Comparison of ENCODE assay signal across 22 cellular contexts in the genomic region with DNA sequence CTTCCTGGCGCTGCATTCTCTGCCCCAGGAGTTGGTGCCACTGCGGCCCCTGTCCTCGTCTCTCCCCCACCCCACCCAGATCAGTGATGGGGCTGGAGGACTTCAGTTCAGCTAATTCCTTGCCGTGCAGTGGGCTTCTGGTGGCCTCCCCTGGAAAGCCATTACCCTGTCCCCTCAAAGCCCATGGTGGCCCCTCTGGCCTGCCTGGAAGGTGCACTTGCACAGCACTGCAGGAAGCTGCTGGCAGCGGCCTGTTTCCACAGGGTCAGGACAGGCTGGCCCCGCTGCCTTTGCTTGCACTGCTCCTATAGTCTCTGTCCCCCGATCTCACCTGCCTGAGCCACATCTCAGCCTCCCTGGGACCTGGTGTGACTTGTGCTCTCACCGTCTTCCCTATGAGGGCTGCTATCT.
DNase-seq lines count a peak whose midpoint lies in the region; ATAC-seq and TF ChIP-seq lines count a peak whose summit lies in the region.
"Had no signal": no experiment of that assay in that cellular context is flagged by ENCODE, and none has a peak within 500 bp of the region (broad histone marks: within the 10 kb centered on the region; RNA-seq: fewer than 3 reads in every experiment).

No MANE protein-coding gene starts in this region.

- in situ Hi-C loops in G401 (cut with HindIII; ENCODE audit: low sequenced_read_pairs): no loop called here

- peak overlapping the region; percentile 52 for H3K27ac Mint-ChIP-seq in activated T-cell treated with anti-CD3 and anti-CD28 coated beads, Interleukin-2, amount 50 U/mL, for 24 hours
- peak overlapping the region; percentile 65 for H3K27ac Mint-ChIP-seq in progenitor cell of endocrine pancreas
- H3K27ac Mint-ChIP-seq: activated T-helper 17 cell treated with anti-CD3 and anti-CD28 coated beads, Interleukin-2, amount 50 U/mL, for 72 hours; WTC11 had no signal

- no peak overlapping the region for H3K4me3 Mint-ChIP-seq in activated T-cell treated with anti-CD3 and anti-CD28 coated beads, Interleukin-2, amount 50 U/mL, for 24 hours
- H3K4me3 Mint-ChIP-seq in progenitor cell of endocrine pancreas (ENCODE audit: low read depth): no peak overlapping the region
- H3K4me3 Mint-ChIP-seq: activated T-helper 17 cell treated with anti-CD3 and anti-CD28 coated beads, Interleukin-2, amount 50 U/mL, for 72 hours; H9; WTC11 had no signal

- no peaks in the 10 kb centered on the region for H3K4me1 Mint-ChIP-seq in activated T-cell treated with anti-CD3 and anti-CD28 coated beads, Interleukin-2, amount 50 U/mL, for 24 hours (ENCODE audit: low read depth)
- no peaks in the 10 kb centered on the region for H3K4me1 Mint-ChIP-seq in progenitor cell of endocrine pancreas (ENCODE audit: low read depth)
- H3K4me1 Mint-ChIP-seq: activated T-helper 17 cell treated with anti-CD3 and anti-CD28 coated beads, Interleukin-2, amount 50 U/mL, for 72 hours; WTC11 had no signal

- no peak for TF ChIP-seq CTCF in progenitor cell of endocrine pancreas (IDR thresholded peaks at IDR 0.05; ENCODE audit: unreplicated experiment)

- no peak for DNase-seq in activated T-cell treated with anti-CD3 and anti-CD28 coated beads, Interleukin-2, amount 50 U/mL, for 24 hours
- no peak for DNase-seq in activated T-cell treated with anti-CD3 and anti-CD28 coated beads, Interleukin-2, amount 50 U/mL, for 48 hours
- DNase-seq in G401 (ENCODE audit: low spot score) (peak; percentile 35), progenitor cell of endocrine pancreas (ENCODE audit: low spot score, unreplicated experiment) (no peak), COR-L47 (lab: John Stamatoyannopoulos, UW) (no peak)
- DNase-seq: activated CD4-positive, alpha-beta T cell treated with anti-CD3 and anti-CD28 coated beads, Interleukin-2, amount 50 U/mL, for 4 hours; brain microvascular endothelial cell; H9; Kasumi-1; mesenchymal stem cell; NCI-H1930; PC-3; SHP77; stimulated activated CD4-positive, alpha-beta T cell treated with anti-CD3 and anti-CD28 coated beads, Interleukin-2, amount 100 ng/mL, for 24 hours; T1000; uterus had no signal

- H3K27me3 Mint-ChIP-seq in activated T-cell treated with anti-CD3 and anti-CD28 coated beads, Interleukin-2, amount 50 U/mL, for 24 hours: no peaks in the 10 kb centered on the region
- H3K27me3 Mint-ChIP-seq in progenitor cell of endocrine pancreas: no peaks in the 10 kb centered on the region
- H3K27me3 Mint-ChIP-seq: activated T-helper 17 cell treated with anti-CD3 and anti-CD28 coated beads, Interleukin-2, amount 50 U/mL, for 72 hours had no signal

- H3K9me3 Mint-ChIP-seq in activated T-cell treated with anti-CD3 and anti-CD28 coated beads, Interleukin-2, amount 50 U/mL, for 24 hours: no peaks in the 10 kb centered on the region
- H3K9me3 Mint-ChIP-seq in progenitor cell of endocrine pancreas (ENCODE audit: low read depth): no peaks in the 10 kb centered on the region
- H3K9me3 Mint-ChIP-seq: activated T-helper 17 cell treated with anti-CD3 and anti-CD28 coated beads, Interleukin-2, amount 50 U/mL, for 72 hours; H9; WTC11 had no signal

- ATAC-seq in GM19035 (IDR thresholded peaks at IDR 0.05; ENCODE audit: unreplicated experiment): no peak
- no peak for ATAC-seq in HG02678 (IDR thresholded peaks at IDR 0.05; ENCODE audit: unreplicated experiment)
- ATAC-seq: activated T-helper 17 cell treated with anti-CD3 and anti-CD28 coated beads, Interleukin-2, amount 50 U/mL, for 72 hours; WTC11 had no signal

- peaks cover 90% of the 10 kb centered on the region for H3K36me3 Mint-ChIP-seq in activated T-cell treated with anti-CD3 and anti-CD28 coated beads, Interleukin-2, amount 50 U/mL, for 24 hours (ENCODE audit: low read depth)
- H3K36me3 Mint-ChIP-seq in progenitor cell of endocrine pancreas (ENCODE audit: insufficient read depth): peaks cover 26% of the 10 kb centered on the region

- peak overlapping the region; percentile 39 for H3K27ac ChIP-seq in cingulate gyrus (ENCODE audit: low read depth, low read length)
- H3K27ac ChIP-seq: brain microvascular endothelial cell, thoracic aorta, uterus had no signal
